In the genomic region with DNA sequence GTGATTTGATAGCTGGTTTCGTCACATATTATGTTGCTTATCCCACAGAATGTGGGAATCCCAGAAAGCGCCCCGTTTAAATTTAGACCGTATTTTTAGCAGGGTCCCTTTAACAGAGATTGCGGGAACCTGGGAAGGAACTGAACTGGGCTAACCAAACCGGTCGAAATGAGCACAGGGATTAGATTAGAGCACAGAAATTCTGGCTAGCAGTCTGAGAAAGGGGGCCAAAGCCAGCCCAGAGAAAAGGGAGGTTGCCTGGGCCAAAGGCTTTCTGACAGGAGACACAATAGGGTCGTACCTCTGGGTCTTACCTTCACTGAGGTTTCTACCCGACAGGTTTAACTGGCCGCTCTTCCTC, we compare ENCODE assay signal across 8 cellular contexts. TPM values are rescaled to one million over a fixed set of nuclear protein-coding genes. Genes with fewer than 3 reads are reported as not detected.
DNase-seq lines count a peak whose midpoint lies in the region; ATAC-seq and TF ChIP-seq lines count a peak whose summit lies in the region.

No MANE protein-coding gene starts in this region.

- intact Hi-C loops in CD14-positive monocyte (cut with micrococcal nuclease), result loop anchor here (5.0 to 10.0 kb wide), 3 partner anchors 150 to 880 kb away; a partner anchor contains a TSS

- POLR2A ChIA-PET in naive thymus-derived CD8-positive, alpha-beta T cell (lab: Charles Lee), result interaction anchor here (0.8 to 4.9 kb wide), 4 partner anchors 17 to 876 kb away, joined by 3 to 49 read pairs (median 16); a partner anchor contains a TSS

- H3K9me3 Mint-ChIP-seq in CD14-positive monocyte, result no peaks in the 10 kb centered on the region
- H3K9me3 Mint-ChIP-seq in naive thymus-derived CD8-positive, alpha-beta T cell, result no peaks in the 10 kb centered on the region

- peak overlapping the region; percentile 96 to 99 for H3K4me3 Mint-ChIP-seq in CD14-positive monocyte
- peak overlapping the region; percentile 94 to 99 (median 97) for H3K4me3 Mint-ChIP-seq in naive thymus-derived CD8-positive, alpha-beta T cell

- no peak for TF ChIP-seq CTCF in CD14-positive monocyte (IDR thresholded peaks at IDR 0.05)
- no peak for TF ChIP-seq CTCF in KMS-11 (conservative IDR thresholded peaks at IDR 0.05; ENCODE audit: low read depth, low read length)

- H3K36me3 Mint-ChIP-seq in CD14-positive monocyte, result peaks cover 15 to 26% of the 10 kb centered on the region in 2 donors
- H3K36me3 Mint-ChIP-seq in naive thymus-derived CD8-positive, alpha-beta T cell, result peaks cover 0 to 24% (median 0%) of the 10 kb centered on the region in 3 donors

- H3K27me3 ChIP-seq in KMS-11 (ENCODE audit: insufficient read depth, low read depth), result no peaks in the 10 kb centered on the region

- peak; percentile 31 for ATAC-seq in GM21367 (IDR thresholded peaks at IDR 0.05; ENCODE audit: unreplicated experiment)
- ATAC-seq in naive thymus-derived CD8-positive, alpha-beta T cell, result no peak

- H3K27ac ChIP-seq in KMS-11 (peak overlapping the region; percentile 81; the same call in 1 of the 2 replicates), cingulate gyrus (ENCODE audit: low read depth, low read length) (peak overlapping the region; percentile 80)

- no peak for DNase-seq in CD14-positive monocyte (ENCODE audit: low spot score)
- no peak for DNase-seq in naive thymus-derived CD8-positive, alpha-beta T cell
- DNase-seq in NCI-H2196 (lab: John Stamatoyannopoulos, UW; ENCODE audit: unreplicated experiment), result no peak
- no peak for DNase-seq in NCI-H1092 treated with DMSO at 0.1 percent for 48 hours (lab: John Stamatoyannopoulos, UW)
- DNase-seq in NCI-H1694 (lab: John Stamatoyannopoulos, UW), result no peak

- peak overlapping the region; percentile 26 for H3K4me3 ChIP-seq in KMS-11 (IDR thresholded peaks at IDR 0.05; ENCODE audit: insufficient read depth, low read depth, low read length)

- peak overlapping the region; percentile 84 for H3K9ac ChIP-seq in KMS-11

- H4K20me1 ChIP-seq in KMS-11 (ENCODE audit: insufficient read depth), result no peaks in the 10 kb centered on the region

- H3K27me3 Mint-ChIP-seq in CD14-positive monocyte (ENCODE audit: low read depth in 3 of 3), result peaks cover 0 to 3% (median 0%) of the 10 kb centered on the region in 3 donors
- no peaks in the 10 kb centered on the region for H3K27me3 Mint-ChIP-seq in naive thymus-derived CD8-positive, alpha-beta T cell

- H3K27ac Mint-ChIP-seq in CD14-positive monocyte, result peak overlapping the region; percentile 99 to 100 (median 99)
- H3K27ac Mint-ChIP-seq in naive thymus-derived CD8-positive, alpha-beta T cell, result peak overlapping the region; percentile 98 to 100 (median 99)

- no peaks in the 10 kb centered on the region for H3K36me3 ChIP-seq in KMS-11 (ENCODE audit: insufficient read depth)

- H3K4me2 ChIP-seq in KMS-11, result peak overlapping the region; percentile 70

- peaks cover 35% of the 10 kb centered on the region for H3K4me1 ChIP-seq in KMS-11 (ENCODE audit: low read depth, poor library complexity, severe bottlenecking)

- H2AFZ ChIP-seq in KMS-11 (ENCODE audit: low read depth), result peak overlapping the region; percentile 81

- H3K4me1 Mint-ChIP-seq in CD14-positive monocyte, result peaks cover 44% of the 10 kb centered on the region
- H3K4me1 Mint-ChIP-seq in naive thymus-derived CD8-positive, alpha-beta T cell, result peaks cover 28 to 87% (median 65%) of the 10 kb centered on the region in 4 donors

- peaks cover 90% of the 10 kb centered on the region for H3K79me2 ChIP-seq in KMS-11 (ENCODE audit: insufficient read depth, low read depth)

RNA-seq across cellular contexts. Expression of a gene that starts 0.3 kb away (rescaled TPM):
- polyA plus RNA-seq in CD14-positive monocyte, result 1 to 10 TPM; 4.3 to 6.3 TPM
- 10 to 100 TPM; 12.7 to 12.9 TPM for total RNA-seq in naive thymus-derived CD8-positive, alpha-beta T cell
- 1 to 10 TPM; 4.6 to 7.4 (median 5.0) TPM for polyA plus RNA-seq in naive thymus-derived CD8-positive, alpha-beta T cell

RNA-seq across cellular contexts. Expression of a gene that starts 16.1 kb away (rescaled TPM):
- 10 to 100 TPM; 60.0 to 66.5 TPM for polyA plus RNA-seq in CD14-positive monocyte
- 100 to 1,000 TPM; 411 to 412 TPM for total RNA-seq in naive thymus-derived CD8-positive, alpha-beta T cell
- 10 to 100 TPM; 75.7 to 94.6 (median 89.1) TPM for polyA plus RNA-seq in naive thymus-derived CD8-positive, alpha-beta T cell
